ENCODE assay signal across 8 cellular contexts in the genomic region with DNA sequence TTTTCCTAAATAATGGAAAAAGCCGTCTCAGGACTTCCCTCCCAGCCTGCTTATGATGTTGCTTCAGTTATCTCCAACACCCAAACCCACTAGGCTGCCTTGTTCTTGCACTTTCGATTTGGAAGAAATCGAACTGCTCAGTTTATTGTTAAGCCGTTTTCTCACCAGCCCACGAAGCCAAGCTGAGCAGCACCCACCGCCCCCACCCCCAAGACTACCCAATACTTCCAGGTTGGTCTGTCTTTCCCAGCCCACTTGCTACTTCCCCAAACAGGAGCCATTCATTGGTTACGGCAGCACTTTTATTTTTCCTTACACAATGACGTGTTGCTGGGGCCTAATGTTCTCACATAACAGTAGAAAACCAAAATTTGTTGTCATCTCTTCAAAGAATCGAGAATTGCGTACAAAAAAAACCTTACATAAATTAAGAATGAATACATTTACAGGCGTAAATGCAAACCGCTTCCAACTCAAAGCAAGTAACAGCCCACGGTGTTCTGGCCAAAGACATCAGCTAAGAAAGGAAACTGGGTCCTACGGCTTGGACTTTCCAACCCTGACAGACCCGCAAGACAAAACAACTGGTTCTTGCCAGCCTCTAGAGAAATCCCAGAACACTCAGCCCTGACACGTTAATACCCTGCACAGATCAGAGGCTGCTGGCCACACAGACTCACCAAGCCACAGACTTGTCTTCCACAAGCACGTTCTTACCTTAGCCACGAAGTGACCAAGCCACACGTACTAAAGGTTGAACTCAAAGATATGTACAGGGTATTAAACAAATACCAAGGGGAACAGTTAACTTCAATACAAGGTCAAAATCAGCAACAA. TPM values are rescaled to one million over a fixed set of nuclear protein-coding genes. Genes with fewer than 3 reads are reported as not detected.
DNase-seq lines count a peak whose midpoint lies in the region; ATAC-seq and TF ChIP-seq lines count a peak whose summit lies in the region.

No MANE protein-coding gene starts in this region.

- H3K27me3 ChIP-seq in endodermal cell (ENCODE audit: control insufficient read depth, insufficient read depth, low read length, poor library complexity, severe bottlenecking) (no peaks in the 10 kb centered on the region), neuron (ENCODE audit: insufficient read depth, low read length) (no peaks in the 10 kb centered on the region)

- WGBS in endodermal cell (ENCODE audit: insufficient coverage in 1 of 2, insufficient read length in 1 of 2), 2 experiments, result 35 to 50% methylated on average over 15 to 19 of the region's 19 CpGs

- H3K9me3 ChIP-seq in HEK293 (ENCODE audit: control insufficient read depth, insufficient read depth, low read depth, low read length) (no peaks in the 10 kb centered on the region), T-helper 17 cell (ENCODE audit: control insufficient read depth, low read length, poor library complexity, severe bottlenecking) (no peaks in the 10 kb centered on the region), endodermal cell (ENCODE audit: control insufficient read depth, low read length) (no peaks in the 10 kb centered on the region), neuron (ENCODE audit: low read length) (no peaks in the 10 kb centered on the region)

- H3K36me3 Mint-ChIP-seq in T-helper 17 cell (ENCODE audit: low read depth) (peaks cover 16% of the 10 kb centered on the region), endodermal cell (ENCODE audit: low read depth) (peaks cover 40% of the 10 kb centered on the region)

- peaks cover 18 to 40% of the 10 kb centered on the region in 2 experiments for H3K36me3 ChIP-seq in HEK293 (ENCODE audit: control insufficient read depth in 2 of 2, insufficient read depth in 1 of 2, low read length in 2 of 2)
- H3K36me3 ChIP-seq in endodermal cell (ENCODE audit: control insufficient read depth, insufficient read depth, low read length), result peaks cover 38% of the 10 kb centered on the region
- H3K36me3 ChIP-seq in neuron (ENCODE audit: insufficient read depth, low read length), result peaks cover 36% of the 10 kb centered on the region

- H3K4me1 Mint-ChIP-seq in T-helper 17 cell (peaks cover 41% of the 10 kb centered on the region), endodermal cell (peaks cover 13% of the 10 kb centered on the region)

- CTCF ChIA-PET in HEK293 (lab: Yijun Ruan, JAX), result interaction anchor here (0.7 to 2.3 kb wide), 7 partner anchors 9 to 1051 kb away, joined by 3 to 11 read pairs (median 3); no protein-coding TSS in a partner anchor

- H3K4me3 ChIP-seq in HEK293 (ENCODE audit: low read depth, low read length) (peak overlapping the region; percentile 92), endodermal cell (ENCODE audit: low read length) (peak overlapping the region; percentile 95), neuron (ENCODE audit: low read length) (peak overlapping the region; percentile 87)

- H3K27ac ChIP-seq in HEK293 (ENCODE audit: extremely low read depth, low read depth, low read length) (peak overlapping the region; percentile 100), endodermal cell (ENCODE audit: low read depth, low read length) (no peak overlapping the region)

- H3K27me3 Mint-ChIP-seq in T-helper 17 cell (peaks cover 5% of the 10 kb centered on the region), endodermal cell (ENCODE audit: insufficient read depth) (no peaks in the 10 kb centered on the region)

- POLR2A ChIA-PET in HEK293 (lab: Yijun Ruan, JAX), result interaction anchor here (1.1 to 9.9 kb wide), 13 partner anchors 9 to 194 kb away, joined by 3 to 85 read pairs (median 13); a partner anchor contains a TSS

- H3K4me1 ChIP-seq in HEK293 (ENCODE audit: control insufficient read depth, insufficient read depth, low read length) (peaks cover 8% of the 10 kb centered on the region; the same call in 1 of the 2 replicates), endodermal cell (ENCODE audit: control insufficient read depth, insufficient read depth, low read length) (no peaks in the 10 kb centered on the region), neuron (ENCODE audit: insufficient read depth, low read length) (peaks cover 9% of the 10 kb centered on the region)

- peaks cover 6% of the 10 kb centered on the region for H3K9me3 Mint-ChIP-seq in endodermal cell

- H2AFZ ChIP-seq in neuron (ENCODE audit: low read depth, low read length), result no peak overlapping the region

- TF ChIP-seq CTCF in HEK293 (tag by site-specific recombination; IDR thresholded peaks at IDR 0.05), result no peak
- no peak for TF ChIP-seq CTCF in endodermal cell (conservative IDR thresholded peaks at IDR 0.05)
- no peak for TF ChIP-seq CTCF in GM20000 (IDR thresholded peaks at IDR 0.05; ENCODE audit: extremely low read depth, missing control alignments)

- DNase-seq in T-helper 17 cell (no peak), endodermal cell (peak; percentile 55), mucosa of gallbladder (ENCODE audit: low spot score) (no peak), GM20000 (ENCODE audit: low spot score) (no peak)

- H3K27ac Mint-ChIP-seq in T-helper 17 cell, result peak overlapping the region; percentile 99
- H3K27ac Mint-ChIP-seq in endodermal cell, result peak overlapping the region; percentile 97

- ATAC-seq in T-helper 17 cell, result no peak
- ATAC-seq in HG03139 (IDR thresholded peaks at IDR 0.05; ENCODE audit: unreplicated experiment), result no peak
- no peak for ATAC-seq in GM21381 (IDR thresholded peaks at IDR 0.05; ENCODE audit: unreplicated experiment)

- H3K9ac ChIP-seq in endodermal cell (ENCODE audit: extremely low read depth, low read length, poor library complexity, severe bottlenecking), result peak overlapping the region; percentile 99

- peak overlapping the region; percentile 99 for H3K4me3 Mint-ChIP-seq in T-helper 17 cell
- H3K4me3 Mint-ChIP-seq in endodermal cell, result peak overlapping the region; percentile 98

TF ChIP-seq in HEK293, 187 proteins besides CTCF, POLR2A, EP300 and RAD21 (continues in another document):
- TF ChIP-seq ZNF214 (tag by site-specific recombination; IDR thresholded peaks at IDR 0.05; ENCODE audit: borderline replicate concordance), result no peak
- no peak for TF ChIP-seq ZNF223 (tag by site-specific recombination; IDR thresholded peaks at IDR 0.05)
- no peak for TF ChIP-seq ZNF133 (tag by site-specific recombination; IDR thresholded peaks at IDR 0.05)
- TF ChIP-seq, protein P1, sequence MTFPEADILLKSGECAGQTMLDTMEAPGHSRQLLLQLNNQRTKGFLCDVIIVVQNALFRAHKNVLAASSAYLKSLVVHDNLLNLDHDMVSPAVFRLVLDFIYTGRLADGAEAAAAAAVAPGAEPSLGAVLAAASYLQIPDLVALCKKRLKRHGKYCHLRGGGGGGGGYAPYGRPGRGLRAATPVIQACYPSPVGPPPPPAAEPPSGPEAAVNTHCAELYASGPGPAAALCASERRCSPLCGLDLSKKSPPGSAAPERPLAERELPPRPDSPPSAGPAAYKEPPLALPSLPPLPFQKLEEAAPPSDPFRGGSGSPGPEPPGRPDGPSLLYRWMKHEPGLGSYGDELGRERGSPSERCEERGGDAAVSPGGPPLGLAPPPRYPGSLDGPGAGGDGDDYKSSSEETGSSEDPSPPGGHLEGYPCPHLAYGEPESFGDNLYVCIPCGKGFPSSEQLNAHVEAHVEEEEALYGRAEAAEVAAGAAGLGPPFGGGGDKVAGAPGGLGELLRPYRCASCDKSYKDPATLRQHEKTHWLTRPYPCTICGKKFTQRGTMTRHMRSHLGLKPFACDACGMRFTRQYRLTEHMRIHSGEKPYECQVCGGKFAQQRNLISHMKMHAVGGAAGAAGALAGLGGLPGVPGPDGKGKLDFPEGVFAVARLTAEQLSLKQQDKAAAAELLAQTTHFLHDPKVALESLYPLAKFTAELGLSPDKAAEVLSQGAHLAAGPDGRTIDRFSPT (tag by site-specific recombination; IDR thresholded peaks at IDR 0.05), result 0 out of 2 replicates have a peak, but pooled peaks have one; percentile 8
- TF ChIP-seq, protein P2, sequence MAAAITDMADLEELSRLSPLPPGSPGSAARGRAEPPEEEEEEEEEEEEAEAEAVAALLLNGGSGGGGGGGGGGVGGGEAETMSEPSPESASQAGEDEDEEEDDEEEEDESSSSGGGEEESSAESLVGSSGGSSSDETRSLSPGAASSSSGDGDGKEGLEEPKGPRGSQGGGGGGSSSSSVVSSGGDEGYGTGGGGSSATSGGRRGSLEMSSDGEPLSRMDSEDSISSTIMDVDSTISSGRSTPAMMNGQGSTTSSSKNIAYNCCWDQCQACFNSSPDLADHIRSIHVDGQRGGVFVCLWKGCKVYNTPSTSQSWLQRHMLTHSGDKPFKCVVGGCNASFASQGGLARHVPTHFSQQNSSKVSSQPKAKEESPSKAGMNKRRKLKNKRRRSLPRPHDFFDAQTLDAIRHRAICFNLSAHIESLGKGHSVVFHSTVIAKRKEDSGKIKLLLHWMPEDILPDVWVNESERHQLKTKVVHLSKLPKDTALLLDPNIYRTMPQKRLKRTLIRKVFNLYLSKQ (tag by site-specific recombination; IDR thresholded peaks at IDR 0.05; ENCODE audit: borderline replicate concordance), result no peak
- TF ChIP-seq ZNF132 (tag by site-specific recombination; IDR thresholded peaks at IDR 0.05; ENCODE audit: borderline replicate concordance), result no peak
- TF ChIP-seq ZNF341 (tag by site-specific recombination; IDR thresholded peaks at IDR 0.05; ENCODE audit: low read depth), result no peak
- TF ChIP-seq, protein P3, sequence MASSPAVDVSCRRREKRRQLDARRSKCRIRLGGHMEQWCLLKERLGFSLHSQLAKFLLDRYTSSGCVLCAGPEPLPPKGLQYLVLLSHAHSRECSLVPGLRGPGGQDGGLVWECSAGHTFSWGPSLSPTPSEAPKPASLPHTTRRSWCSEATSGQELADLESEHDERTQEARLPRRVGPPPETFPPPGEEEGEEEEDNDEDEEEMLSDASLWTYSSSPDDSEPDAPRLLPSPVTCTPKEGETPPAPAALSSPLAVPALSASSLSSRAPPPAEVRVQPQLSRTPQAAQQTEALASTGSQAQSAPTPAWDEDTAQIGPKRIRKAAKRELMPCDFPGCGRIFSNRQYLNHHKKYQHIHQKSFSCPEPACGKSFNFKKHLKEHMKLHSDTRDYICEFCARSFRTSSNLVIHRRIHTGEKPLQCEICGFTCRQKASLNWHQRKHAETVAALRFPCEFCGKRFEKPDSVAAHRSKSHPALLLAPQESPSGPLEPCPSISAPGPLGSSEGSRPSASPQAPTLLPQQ (tag by site-specific recombination; IDR thresholded peaks at IDR 0.05), result no peak

RNA-seq across cellular contexts. Expression of a gene that starts 2.7 kb away (rescaled TPM):
- total RNA-seq in T-helper 17 cell (1,000 to 10,000 TPM; 1,202 to 1,502 TPM), endodermal cell (1,000 to 10,000 TPM; 4,461 to 5,616 TPM), mucosa of gallbladder (2,344 TPM)
- 4,463 TPM for polyA plus RNA-seq in endodermal cell (2013, experiment 1 of 2)
- polyA plus RNA-seq in endodermal cell (2013, experiment 2 of 2), result 3,951 TPM

RNA-seq across cellular contexts. Expression of a gene that starts 18.3 kb away (rescaled TPM):
- under 1 TPM; 0.65 to 0.72 TPM for total RNA-seq in T-helper 17 cell
- total RNA-seq in endodermal cell, result 1 to 10 TPM; 1.0 to 1.8 TPM
- 0.50 TPM for polyA plus RNA-seq in endodermal cell (2013, experiment 1 of 2)
- 0.46 TPM for polyA plus RNA-seq in endodermal cell (2013, experiment 2 of 2)
- total RNA-seq in mucosa of gallbladder, result 1.4 TPM

RNA-seq across cellular contexts. Expression of a gene that starts 42.2 kb away (rescaled TPM):
- 10 to 100 TPM; 25.2 to 30.6 TPM for total RNA-seq in T-helper 17 cell
- total RNA-seq in endodermal cell, result 10 to 100 TPM; 34.5 to 39.5 TPM
- polyA plus RNA-seq in endodermal cell (2013, experiment 1 of 2), result 25.9 TPM
- 24.1 TPM for polyA plus RNA-seq in endodermal cell (2013, experiment 2 of 2)
- total RNA-seq in mucosa of gallbladder, result 37.0 TPM
